Comparison of ENCODE assay signal across 1 cellular context in genomic region chr5:150503977-150504620, GRCh38.
TF ChIP-seq lines count a peak whose summit lies in the region.

No MANE protein-coding gene starts in this region.

TF ChIP-seq in K562, 482 proteins besides CTCF, POLR2A, EP300 and RAD21 (continued from another document and continues in another):
- TF ChIP-seq, protein P1, sequence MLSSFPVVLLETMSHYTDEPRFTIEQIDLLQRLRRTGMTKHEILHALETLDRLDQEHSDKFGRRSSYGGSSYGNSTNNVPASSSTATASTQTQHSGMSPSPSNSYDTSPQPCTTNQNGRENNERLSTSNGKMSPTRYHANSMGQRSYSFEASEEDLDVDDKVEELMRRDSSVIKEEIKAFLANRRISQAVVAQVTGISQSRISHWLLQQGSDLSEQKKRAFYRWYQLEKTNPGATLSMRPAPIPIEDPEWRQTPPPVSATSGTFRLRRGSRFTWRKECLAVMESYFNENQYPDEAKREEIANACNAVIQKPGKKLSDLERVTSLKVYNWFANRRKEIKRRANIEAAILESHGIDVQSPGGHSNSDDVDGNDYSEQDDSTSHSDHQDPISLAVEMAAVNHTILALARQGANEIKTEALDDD (IDR thresholded peaks at IDR 0.05): no peak
- 0 out of 2 replicates have a peak, but pooled peaks have one; percentile 15 for TF ChIP-seq GATAD2A (IDR thresholded peaks at IDR 0.05)
- peak; percentile 67 for TF ChIP-seq BHLHE40 (IDR thresholded peaks at IDR 0.05; ENCODE audit: low read length)
- no peak for TF ChIP-seq FOXO4 (CRISPR knock-in tag; IDR thresholded peaks at IDR 0.05)
- TF ChIP-seq BACH1 (tag; IDR thresholded peaks at IDR 0.05): no peak
- TF ChIP-seq, protein P2, sequence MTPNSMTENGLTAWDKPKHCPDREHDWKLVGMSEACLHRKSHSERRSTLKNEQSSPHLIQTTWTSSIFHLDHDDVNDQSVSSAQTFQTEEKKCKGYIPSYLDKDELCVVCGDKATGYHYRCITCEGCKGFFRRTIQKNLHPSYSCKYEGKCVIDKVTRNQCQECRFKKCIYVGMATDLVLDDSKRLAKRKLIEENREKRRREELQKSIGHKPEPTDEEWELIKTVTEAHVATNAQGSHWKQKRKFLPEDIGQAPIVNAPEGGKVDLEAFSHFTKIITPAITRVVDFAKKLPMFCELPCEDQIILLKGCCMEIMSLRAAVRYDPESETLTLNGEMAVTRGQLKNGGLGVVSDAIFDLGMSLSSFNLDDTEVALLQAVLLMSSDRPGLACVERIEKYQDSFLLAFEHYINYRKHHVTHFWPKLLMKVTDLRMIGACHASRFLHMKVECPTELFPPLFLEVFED (CRISPR knock-in tag; conservative IDR thresholded peaks at IDR 0.05): no peak
- no peak for TF ChIP-seq LEF1 (IDR thresholded peaks at IDR 0.05)
- TF ChIP-seq DMBX1 (CRISPR knock-in tag; IDR thresholded peaks at IDR 0.05; ENCODE audit: borderline replicate concordance): no peak
- TF ChIP-seq, protein P3, sequence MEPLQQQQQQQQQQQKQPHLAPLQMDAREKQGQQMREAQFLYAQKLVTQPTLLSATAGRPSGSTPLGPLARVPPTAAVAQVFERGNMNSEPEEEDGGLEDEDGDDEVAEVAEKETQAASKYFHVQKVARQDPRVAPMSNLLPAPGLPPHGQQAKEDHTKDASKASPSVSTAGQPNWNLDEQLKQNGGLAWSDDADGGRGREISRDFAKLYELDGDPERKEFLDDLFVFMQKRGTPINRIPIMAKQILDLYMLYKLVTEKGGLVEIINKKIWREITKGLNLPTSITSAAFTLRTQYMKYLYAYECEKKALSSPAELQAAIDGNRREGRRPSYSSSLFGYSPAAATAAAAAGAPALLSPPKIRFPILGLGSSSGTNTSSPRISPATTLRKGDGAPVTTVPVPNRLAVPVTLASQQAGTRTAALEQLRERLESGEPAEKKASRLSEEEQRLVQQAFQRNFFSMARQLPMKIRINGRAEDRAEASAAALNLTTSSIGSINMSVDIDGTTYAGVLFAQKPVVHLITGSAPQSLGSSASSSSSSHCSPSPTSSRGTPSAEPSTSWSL (CRISPR knock-in tag; IDR thresholded peaks at IDR 0.05; ENCODE audit: borderline replicate concordance): no peak
- TF ChIP-seq, protein P4, sequence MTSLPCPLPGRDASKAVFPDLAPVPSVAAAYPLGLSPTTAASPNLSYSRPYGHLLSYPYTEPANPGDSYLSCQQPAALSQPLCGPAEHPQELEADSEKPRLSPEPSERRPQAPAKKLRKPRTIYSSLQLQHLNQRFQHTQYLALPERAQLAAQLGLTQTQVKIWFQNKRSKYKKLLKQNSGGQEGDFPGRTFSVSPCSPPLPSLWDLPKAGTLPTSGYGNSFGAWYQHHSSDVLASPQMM (CRISPR knock-in tag; IDR thresholded peaks at IDR 0.05): no peak
- TF ChIP-seq, protein P5, sequence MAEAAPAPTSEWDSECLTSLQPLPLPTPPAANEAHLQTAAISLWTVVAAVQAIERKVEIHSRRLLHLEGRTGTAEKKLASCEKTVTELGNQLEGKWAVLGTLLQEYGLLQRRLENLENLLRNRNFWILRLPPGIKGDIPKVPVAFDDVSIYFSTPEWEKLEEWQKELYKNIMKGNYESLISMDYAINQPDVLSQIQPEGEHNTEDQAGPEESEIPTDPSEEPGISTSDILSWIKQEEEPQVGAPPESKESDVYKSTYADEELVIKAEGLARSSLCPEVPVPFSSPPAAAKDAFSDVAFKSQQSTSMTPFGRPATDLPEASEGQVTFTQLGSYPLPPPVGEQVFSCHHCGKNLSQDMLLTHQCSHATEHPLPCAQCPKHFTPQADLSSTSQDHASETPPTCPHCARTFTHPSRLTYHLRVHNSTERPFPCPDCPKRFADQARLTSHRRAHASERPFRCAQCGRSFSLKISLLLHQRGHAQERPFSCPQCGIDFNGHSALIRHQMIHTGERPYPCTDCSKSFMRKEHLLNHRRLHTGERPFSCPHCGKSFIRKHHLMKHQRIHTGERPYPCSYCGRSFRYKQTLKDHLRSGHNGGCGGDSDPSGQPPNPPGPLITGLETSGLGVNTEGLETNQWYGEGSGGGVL (CRISPR knock-in tag; IDR thresholded peaks at IDR 0.05): no peak
- TF ChIP-seq U2AF2 (optimal IDR thresholded peaks at IDR 0.05; ENCODE audit: low read depth, low read length): no peak
- TF ChIP-seq ZNF76 (CRISPR knock-in tag; IDR thresholded peaks at IDR 0.05; ENCODE audit: borderline replicate concordance): no peak
- TF ChIP-seq ZNF134 (CRISPR knock-in tag; conservative IDR thresholded peaks at IDR 0.05): no peak
- no peak for TF ChIP-seq PCBP2 (IDR thresholded peaks at IDR 0.05; ENCODE audit: low read depth, low read length, poor library complexity, severe bottlenecking)
- TF ChIP-seq, protein P6, sequence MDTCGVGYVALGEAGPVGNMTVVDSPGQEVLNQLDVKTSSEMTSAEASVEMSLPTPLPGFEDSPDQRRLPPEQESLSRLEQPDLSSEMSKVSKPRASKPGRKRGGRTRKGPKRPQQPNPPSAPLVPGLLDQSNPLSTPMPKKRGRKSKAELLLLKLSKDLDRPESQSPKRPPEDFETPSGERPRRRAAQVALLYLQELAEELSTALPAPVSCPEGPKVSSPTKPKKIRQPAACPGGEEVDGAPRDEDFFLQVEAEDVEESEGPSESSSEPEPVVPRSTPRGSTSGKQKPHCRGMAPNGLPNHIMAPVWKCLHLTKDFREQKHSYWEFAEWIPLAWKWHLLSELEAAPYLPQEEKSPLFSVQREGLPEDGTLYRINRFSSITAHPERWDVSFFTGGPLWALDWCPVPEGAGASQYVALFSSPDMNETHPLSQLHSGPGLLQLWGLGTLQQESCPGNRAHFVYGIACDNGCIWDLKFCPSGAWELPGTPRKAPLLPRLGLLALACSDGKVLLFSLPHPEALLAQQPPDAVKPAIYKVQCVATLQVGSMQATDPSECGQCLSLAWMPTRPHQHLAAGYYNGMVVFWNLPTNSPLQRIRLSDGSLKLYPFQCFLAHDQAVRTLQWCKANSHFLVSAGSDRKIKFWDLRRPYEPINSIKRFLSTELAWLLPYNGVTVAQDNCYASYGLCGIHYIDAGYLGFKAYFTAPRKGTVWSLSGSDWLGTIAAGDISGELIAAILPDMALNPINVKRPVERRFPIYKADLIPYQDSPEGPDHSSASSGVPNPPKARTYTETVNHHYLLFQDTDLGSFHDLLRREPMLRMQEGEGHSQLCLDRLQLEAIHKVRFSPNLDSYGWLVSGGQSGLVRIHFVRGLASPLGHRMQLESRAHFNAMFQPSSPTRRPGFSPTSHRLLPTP (IDR thresholded peaks at IDR 0.05; ENCODE audit: borderline replicate concordance, extremely low read depth, insufficient read length): no peak
- no peak for TF ChIP-seq ZNF212 (CRISPR knock-in tag; IDR thresholded peaks at IDR 0.05)
- no peak for TF ChIP-seq HIVEP1 (CRISPR knock-in tag; IDR thresholded peaks at IDR 0.05)
- TF ChIP-seq MXD1 (CRISPR knock-in tag; IDR thresholded peaks at IDR 0.05; ENCODE audit: borderline replicate concordance, poor library complexity, severe bottlenecking): no peak
- TF ChIP-seq DNMT1 (IDR thresholded peaks at IDR 0.05): no peak
- TF ChIP-seq FOXM1 (IDR thresholded peaks at IDR 0.05; ENCODE audit: low read depth): no peak
- TF ChIP-seq FOXM1 (CRISPR knock-in tag; IDR thresholded peaks at IDR 0.05; ENCODE audit: low read depth): no peak
- TF ChIP-seq CBFA2T2 (conservative IDR thresholded peaks at IDR 0.05): peak; percentile 57
- no peak for TF ChIP-seq ZBED1 (IDR thresholded peaks at IDR 0.05)
- TF ChIP-seq PPARD (CRISPR knock-in tag; IDR thresholded peaks at IDR 0.05): no peak
- TF ChIP-seq, protein P7, sequence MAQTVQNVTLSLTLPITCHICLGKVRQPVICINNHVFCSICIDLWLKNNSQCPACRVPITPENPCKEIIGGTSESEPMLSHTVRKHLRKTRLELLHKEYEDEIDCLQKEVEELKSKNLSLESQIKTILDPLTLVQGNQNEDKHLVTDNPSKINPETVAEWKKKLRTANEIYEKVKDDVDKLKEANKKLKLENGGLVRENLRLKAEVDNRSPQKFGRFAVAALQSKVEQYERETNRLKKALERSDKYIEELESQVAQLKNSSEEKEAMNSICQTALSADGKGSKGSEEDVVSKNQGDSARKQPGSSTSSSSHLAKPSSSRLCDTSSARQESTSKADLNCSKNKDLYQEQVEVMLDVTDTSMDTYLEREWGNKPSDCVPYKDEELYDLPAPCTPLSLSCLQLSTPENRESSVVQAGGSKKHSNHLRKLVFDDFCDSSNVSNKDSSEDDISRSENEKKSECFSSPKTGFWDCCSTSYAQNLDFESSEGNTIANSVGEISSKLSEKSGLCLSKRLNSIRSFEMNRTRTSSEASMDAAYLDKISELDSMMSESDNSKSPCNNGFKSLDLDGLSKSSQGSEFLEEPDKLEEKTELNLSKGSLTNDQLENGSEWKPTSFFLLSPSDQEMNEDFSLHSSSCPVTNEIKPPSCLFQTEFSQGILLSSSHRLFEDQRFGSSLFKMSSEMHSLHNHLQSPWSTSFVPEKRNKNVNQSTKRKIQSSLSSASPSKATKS (CRISPR knock-in tag; IDR thresholded peaks at IDR 0.05): no peak
- no peak for TF ChIP-seq SREBF2 (CRISPR knock-in tag; IDR thresholded peaks at IDR 0.05)
- no peak for TF ChIP-seq BRF1 (IDR thresholded peaks at IDR 0.05; ENCODE audit: borderline replicate concordance, extremely low read depth, insufficient read length)
- no peak for TF ChIP-seq ZNF699 (CRISPR knock-in tag; IDR thresholded peaks at IDR 0.05; ENCODE audit: insufficient replicate concordance)
- no peak for TF ChIP-seq NR1H2 (CRISPR knock-in tag; IDR thresholded peaks at IDR 0.05)
- TF ChIP-seq DPF2 (IDR thresholded peaks at IDR 0.05): peak; percentile 51; the same call in 1 of the 2 replicates
- TF ChIP-seq GATAD2B (IDR thresholded peaks at IDR 0.05; ENCODE audit: borderline replicate concordance): no peak
- no peak for TF ChIP-seq ZBTB1 (CRISPR knock-in tag; IDR thresholded peaks at IDR 0.05; ENCODE audit: borderline replicate concordance, low read depth)
- TF ChIP-seq TAF1 (IDR thresholded peaks at IDR 0.05; ENCODE audit: control insufficient read depth, extremely low read depth, insufficient read depth, low read length, severe bottlenecking): no peak
- TF ChIP-seq ZKSCAN8 (CRISPR knock-in tag; IDR thresholded peaks at IDR 0.05): no peak
- no peak for TF ChIP-seq SETDB1 (IDR thresholded peaks at IDR 0.05; ENCODE audit: low read length)
- peak; percentile 51 for TF ChIP-seq TAL1 (IDR thresholded peaks at IDR 0.05)
- TF ChIP-seq BMI1 (IDR thresholded peaks at IDR 0.05; ENCODE audit: low read length): no peak
- TF ChIP-seq HDAC8 (tag; IDR thresholded peaks at IDR 0.05): no peak
- TF ChIP-seq NFIC (IDR thresholded peaks at IDR 0.05): peak; percentile 67
- TF ChIP-seq, protein P8, sequence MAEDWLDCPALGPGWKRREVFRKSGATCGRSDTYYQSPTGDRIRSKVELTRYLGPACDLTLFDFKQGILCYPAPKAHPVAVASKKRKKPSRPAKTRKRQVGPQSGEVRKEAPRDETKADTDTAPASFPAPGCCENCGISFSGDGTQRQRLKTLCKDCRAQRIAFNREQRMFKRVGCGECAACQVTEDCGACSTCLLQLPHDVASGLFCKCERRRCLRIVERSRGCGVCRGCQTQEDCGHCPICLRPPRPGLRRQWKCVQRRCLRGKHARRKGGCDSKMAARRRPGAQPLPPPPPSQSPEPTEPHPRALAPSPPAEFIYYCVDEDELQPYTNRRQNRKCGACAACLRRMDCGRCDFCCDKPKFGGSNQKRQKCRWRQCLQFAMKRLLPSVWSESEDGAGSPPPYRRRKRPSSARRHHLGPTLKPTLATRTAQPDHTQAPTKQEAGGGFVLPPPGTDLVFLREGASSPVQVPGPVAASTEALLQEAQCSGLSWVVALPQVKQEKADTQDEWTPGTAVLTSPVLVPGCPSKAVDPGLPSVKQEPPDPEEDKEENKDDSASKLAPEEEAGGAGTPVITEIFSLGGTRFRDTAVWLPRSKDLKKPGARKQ (CRISPR knock-in tag; IDR thresholded peaks at IDR 0.05): no peak
- TF ChIP-seq, protein P9, sequence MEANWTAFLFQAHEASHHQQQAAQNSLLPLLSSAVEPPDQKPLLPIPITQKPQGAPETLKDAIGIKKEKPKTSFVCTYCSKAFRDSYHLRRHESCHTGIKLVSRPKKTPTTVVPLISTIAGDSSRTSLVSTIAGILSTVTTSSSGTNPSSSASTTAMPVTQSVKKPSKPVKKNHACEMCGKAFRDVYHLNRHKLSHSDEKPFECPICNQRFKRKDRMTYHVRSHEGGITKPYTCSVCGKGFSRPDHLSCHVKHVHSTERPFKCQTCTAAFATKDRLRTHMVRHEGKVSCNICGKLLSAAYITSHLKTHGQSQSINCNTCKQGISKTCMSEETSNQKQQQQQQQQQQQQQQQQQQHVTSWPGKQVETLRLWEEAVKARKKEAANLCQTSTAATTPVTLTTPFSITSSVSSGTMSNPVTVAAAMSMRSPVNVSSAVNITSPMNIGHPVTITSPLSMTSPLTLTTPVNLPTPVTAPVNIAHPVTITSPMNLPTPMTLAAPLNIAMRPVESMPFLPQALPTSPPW (CRISPR knock-in tag; IDR thresholded peaks at IDR 0.05): peak; percentile 27; the same call in 1 of the 2 replicates
- no peak for TF ChIP-seq ARID3A (IDR thresholded peaks at IDR 0.05; ENCODE audit: borderline replicate concordance, low read depth, low read length)
